7 cellular contexts compared by ENCODE assay signal in the genomic region with DNA sequence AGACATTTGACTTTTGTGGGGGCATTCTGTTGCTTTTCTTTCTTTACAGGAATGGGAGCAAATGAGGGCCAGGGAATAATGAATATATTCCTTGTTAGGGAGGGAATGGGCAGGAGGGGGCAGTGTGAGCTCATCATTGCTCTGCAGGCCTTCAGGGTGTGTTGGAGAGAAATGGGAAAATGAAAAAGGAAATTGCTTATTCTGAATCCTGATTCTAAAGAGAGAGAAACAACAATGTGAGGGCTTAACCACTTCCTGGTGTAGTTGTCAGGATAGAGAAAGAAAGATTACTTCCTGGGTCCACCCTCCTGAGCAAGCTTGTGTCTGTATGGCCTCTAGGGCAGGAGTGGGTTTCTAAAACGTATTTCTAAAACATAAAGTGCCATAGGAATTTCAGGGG. TPM values are rescaled to one million over a fixed set of nuclear protein-coding genes. Genes with fewer than 3 reads are reported as not detected.
A peak's percentile ranks its signal among the peaks of the same experiment; 100 is the strongest.
DNase-seq lines count a peak whose midpoint lies in the region; TF ChIP-seq lines count a peak whose summit lies in the region.

No MANE protein-coding gene starts in this region.

- H3K27ac Mint-ChIP-seq in HFFc6, result no peak overlapping the region

- DNase-seq in EL, result peak; percentile 57
- DNase-seq in HFFc6, result peak; percentile 12
- DNase-seq in RPMI7951 (ENCODE audit: low read depth), result peak; percentile 51
- peak; percentile 66 for DNase-seq in astrocyte of the hippocampus (ENCODE audit: low read depth, low spot score)
- DNase-seq in iPS-NIHi11 (ENCODE audit: low spot score), result peak; percentile 65
- DNase-seq in stimulated activated CD4-positive, alpha-beta T cell treated with anti-CD3 and anti-CD28 coated beads, Interleukin-4, amount 100 ng/mL, for 4 hours, result peak; percentile 19 to 27
- DNase-seq in NCI-H146 treated with DMSO at 0.1 percent for 48 hours (lab: John Stamatoyannopoulos, UW; ENCODE audit: unreplicated experiment), result no peak

- no peaks in the 10 kb centered on the region for H3K9me3 Mint-ChIP-seq in HFFc6

- H3K4me3 Mint-ChIP-seq in HFFc6, result no peak overlapping the region

- no peaks in the 10 kb centered on the region for H3K36me3 Mint-ChIP-seq in HFFc6 (ENCODE audit: low read depth)

- peaks cover 8% of the 10 kb centered on the region for H3K27me3 Mint-ChIP-seq in HFFc6 (ENCODE audit: insufficient read depth)

- TF ChIP-seq CTCF in HFFc6 (IDR thresholded peaks at IDR 0.05), result peak; percentile 78

- H3K4me1 Mint-ChIP-seq in HFFc6 (ENCODE audit: low read depth), result no peaks in the 10 kb centered on the region; the same call in 1 of the 2 replicates

RNA-seq across cellular contexts. Expression of a gene that starts 28.3 kb away (rescaled TPM):
- not detected for total RNA-seq in HFFc6 (2021; fragmentation: NEBNext Ultra II Directional; extraction: Animal tissue kit (Norgen Biotek cat#: 25700))
- 0.10 and 0.12 TPM in 2 replicates for total RNA-seq in RPMI7951 (2014; rRNA removed; shearing (Covaris generic))
